ENCODE assay signal across 1 cellular context in the genomic region with DNA sequence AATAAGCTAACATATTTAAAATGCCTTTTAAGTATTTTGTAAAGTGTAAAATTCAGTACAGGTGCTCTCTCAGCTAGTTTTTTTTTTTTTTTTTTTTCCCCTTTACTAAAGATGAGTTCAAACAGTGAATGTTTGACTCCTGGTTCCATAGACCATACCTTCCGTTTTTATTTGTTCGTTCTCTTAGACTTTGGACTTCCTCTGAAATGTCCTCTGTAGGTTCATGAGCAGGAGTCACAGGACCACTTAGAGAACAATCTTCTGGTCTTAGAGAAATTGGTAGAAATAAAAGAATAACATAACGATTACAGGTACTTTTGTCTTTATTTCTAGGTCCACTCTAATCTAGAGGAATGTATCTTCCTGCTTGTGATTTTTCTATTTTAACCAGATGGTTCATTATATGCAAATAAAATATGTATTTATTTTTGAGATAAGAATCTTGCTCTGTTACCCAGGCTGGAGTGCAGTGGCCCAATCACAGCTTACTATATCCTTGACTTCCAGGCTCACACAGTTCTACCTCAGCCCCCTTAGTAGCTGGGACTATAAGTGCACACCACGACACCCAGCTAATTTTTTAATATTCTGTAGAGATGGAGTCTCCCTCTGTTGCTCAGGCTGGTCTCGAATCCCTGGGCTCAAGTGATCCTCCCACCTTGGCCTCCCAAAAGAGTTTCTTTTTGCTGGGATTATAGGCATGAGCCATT.
A peak's percentile ranks its signal among the peaks of the same experiment; 100 is the strongest.
TF ChIP-seq lines count a peak whose summit lies in the region.

No MANE protein-coding gene starts in this region.

TF ChIP-seq in HepG2, 621 proteins besides CTCF, POLR2A, EP300 and RAD21 (continued from another document and continues in another):
- TF ChIP-seq, protein P1, sequence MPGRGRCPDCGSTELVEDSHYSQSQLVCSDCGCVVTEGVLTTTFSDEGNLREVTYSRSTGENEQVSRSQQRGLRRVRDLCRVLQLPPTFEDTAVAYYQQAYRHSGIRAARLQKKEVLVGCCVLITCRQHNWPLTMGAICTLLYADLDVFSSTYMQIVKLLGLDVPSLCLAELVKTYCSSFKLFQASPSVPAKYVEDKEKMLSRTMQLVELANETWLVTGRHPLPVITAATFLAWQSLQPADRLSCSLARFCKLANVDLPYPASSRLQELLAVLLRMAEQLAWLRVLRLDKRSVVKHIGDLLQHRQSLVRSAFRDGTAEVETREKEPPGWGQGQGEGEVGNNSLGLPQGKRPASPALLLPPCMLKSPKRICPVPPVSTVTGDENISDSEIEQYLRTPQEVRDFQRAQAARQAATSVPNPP (CRISPR knock-in tag; IDR thresholded peaks at IDR 0.05): no peak
- TF ChIP-seq SAP130 (CRISPR knock-in tag; IDR thresholded peaks at IDR 0.05; ENCODE audit: low read depth): peak; percentile 51
- TF ChIP-seq TEAD3 (CRISPR knock-in tag; optimal IDR thresholded peaks at IDR 0.05; ENCODE audit: borderline replicate concordance): peak; percentile 30
- no peak for TF ChIP-seq SRSF1 (optimal IDR thresholded peaks at IDR 0.05; ENCODE audit: low read depth, low read length)
- no peak for TF ChIP-seq ZZZ3 (CRISPR knock-in tag; IDR thresholded peaks at IDR 0.05; ENCODE audit: borderline replicate concordance)
- no peak for TF ChIP-seq RBAK (CRISPR knock-in tag; IDR thresholded peaks at IDR 0.05)
- TF ChIP-seq ZBTB3 (CRISPR knock-in tag; IDR thresholded peaks at IDR 0.05; ENCODE audit: borderline replicate concordance, low read depth): no peak
- no peak for TF ChIP-seq ZNF598 (CRISPR knock-in tag; IDR thresholded peaks at IDR 0.05; ENCODE audit: borderline replicate concordance)
- TF ChIP-seq RELA (CRISPR knock-in tag; IDR thresholded peaks at IDR 0.05): no peak
- TF ChIP-seq, protein P2, sequence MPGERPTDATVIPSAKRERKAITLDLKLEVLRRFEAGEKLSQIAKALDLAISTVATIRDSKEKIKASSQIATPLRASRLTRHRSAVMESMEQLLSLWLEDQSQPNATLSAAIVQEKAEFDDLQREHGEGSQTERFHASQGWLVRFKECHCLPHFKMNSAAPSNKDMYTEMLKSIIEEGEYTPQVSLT (CRISPR knock-in tag; IDR thresholded peaks at IDR 0.05; ENCODE audit: borderline replicate concordance, low read depth): no peak
- peak; percentile 58; the same call in 1 of the 2 replicates for TF ChIP-seq RXRB (CRISPR knock-in tag; IDR thresholded peaks at IDR 0.05; ENCODE audit: borderline replicate concordance)
- no peak for TF ChIP-seq PHF5A (CRISPR knock-in tag; IDR thresholded peaks at IDR 0.05; ENCODE audit: low read depth, unreplicated experiment)
- no peak for TF ChIP-seq ZFY (CRISPR knock-in tag; IDR thresholded peaks at IDR 0.05)
- TF ChIP-seq ZMAT3 (CRISPR knock-in tag; conservative IDR thresholded peaks at IDR 0.05): no peak
- TF ChIP-seq, protein P3, sequence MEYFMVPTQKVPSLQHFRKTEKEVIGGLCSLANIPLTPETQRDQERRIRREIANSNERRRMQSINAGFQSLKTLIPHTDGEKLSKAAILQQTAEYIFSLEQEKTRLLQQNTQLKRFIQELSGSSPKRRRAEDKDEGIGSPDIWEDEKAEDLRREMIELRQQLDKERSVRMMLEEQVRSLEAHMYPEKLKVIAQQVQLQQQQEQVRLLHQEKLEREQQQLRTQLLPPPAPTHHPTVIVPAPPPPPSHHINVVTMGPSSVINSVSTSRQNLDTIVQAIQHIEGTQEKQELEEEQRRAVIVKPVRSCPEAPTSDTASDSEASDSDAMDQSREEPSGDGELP (IDR thresholded peaks at IDR 0.05; ENCODE audit: borderline replicate concordance, low read depth): no peak
- peak; percentile 58; the same call in 1 of the 2 replicates for TF ChIP-seq ELF3 (CRISPR knock-in tag; IDR thresholded peaks at IDR 0.05)
- TF ChIP-seq, protein P4, sequence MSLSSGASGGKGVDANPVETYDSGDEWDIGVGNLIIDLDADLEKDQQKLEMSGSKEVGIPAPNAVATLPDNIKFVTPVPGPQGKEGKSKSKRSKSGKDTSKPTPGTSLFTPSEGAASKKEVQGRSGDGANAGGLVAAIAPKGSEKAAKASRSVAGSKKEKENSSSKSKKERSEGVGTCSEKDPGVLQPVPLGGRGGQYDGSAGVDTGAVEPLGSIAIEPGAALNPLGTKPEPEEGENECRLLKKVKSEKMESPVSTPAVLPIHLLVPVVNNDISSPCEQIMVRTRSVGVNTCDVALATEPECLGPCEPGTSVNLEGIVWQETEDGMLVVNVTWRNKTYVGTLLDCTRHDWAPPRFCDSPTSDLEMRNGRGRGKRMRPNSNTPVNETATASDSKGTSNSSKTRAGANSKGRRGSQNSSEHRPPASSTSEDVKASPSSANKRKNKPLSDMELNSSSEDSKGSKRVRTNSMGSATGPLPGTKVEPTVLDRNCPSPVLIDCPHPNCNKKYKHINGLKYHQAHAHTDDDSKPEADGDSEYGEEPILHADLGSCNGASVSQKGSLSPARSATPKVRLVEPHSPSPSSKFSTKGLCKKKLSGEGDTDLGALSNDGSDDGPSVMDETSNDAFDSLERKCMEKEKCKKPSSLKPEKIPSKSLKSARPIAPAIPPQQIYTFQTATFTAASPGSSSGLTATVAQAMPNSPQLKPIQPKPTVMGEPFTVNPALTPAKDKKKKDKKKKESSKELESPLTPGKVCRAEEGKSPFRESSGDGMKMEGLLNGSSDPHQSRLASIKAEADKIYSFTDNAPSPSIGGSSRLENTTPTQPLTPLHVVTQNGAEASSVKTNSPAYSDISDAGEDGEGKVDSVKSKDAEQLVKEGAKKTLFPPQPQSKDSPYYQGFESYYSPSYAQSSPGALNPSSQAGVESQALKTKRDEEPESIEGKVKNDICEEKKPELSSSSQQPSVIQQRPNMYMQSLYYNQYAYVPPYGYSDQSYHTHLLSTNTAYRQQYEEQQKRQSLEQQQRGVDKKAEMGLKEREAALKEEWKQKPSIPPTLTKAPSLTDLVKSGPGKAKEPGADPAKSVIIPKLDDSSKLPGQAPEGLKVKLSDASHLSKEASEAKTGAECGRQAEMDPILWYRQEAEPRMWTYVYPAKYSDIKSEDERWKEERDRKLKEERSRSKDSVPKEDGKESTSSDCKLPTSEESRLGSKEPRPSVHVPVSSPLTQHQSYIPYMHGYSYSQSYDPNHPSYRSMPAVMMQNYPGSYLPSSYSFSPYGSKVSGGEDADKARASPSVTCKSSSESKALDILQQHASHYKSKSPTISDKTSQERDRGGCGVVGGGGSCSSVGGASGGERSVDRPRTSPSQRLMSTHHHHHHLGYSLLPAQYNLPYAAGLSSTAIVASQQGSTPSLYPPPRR (CRISPR knock-in tag; IDR thresholded peaks at IDR 0.05; ENCODE audit: borderline replicate concordance): no peak
- TF ChIP-seq CEBPG (CRISPR knock-in tag; IDR thresholded peaks at IDR 0.05): no peak
- TF ChIP-seq ESRRA (CRISPR knock-in tag; IDR thresholded peaks at IDR 0.05; ENCODE audit: low read depth): peak; percentile 72; the same call in 1 of the 2 replicates
- TF ChIP-seq HOXA9 (CRISPR knock-in tag; IDR thresholded peaks at IDR 0.05; ENCODE audit: borderline replicate concordance): no peak
- no peak for TF ChIP-seq ZNF841 (CRISPR knock-in tag; IDR thresholded peaks at IDR 0.05; ENCODE audit: borderline replicate concordance)
- TF ChIP-seq ZSCAN20 (CRISPR knock-in tag; IDR thresholded peaks at IDR 0.05; ENCODE audit: borderline replicate concordance): no peak
- TF ChIP-seq SUZ12 (IDR thresholded peaks at IDR 0.05; ENCODE audit: low read depth, low read length): no peak
- TF ChIP-seq IRX3 (CRISPR knock-in tag; IDR thresholded peaks at IDR 0.05; ENCODE audit: borderline replicate concordance, low read depth): no peak
- TF ChIP-seq FOXM1 (CRISPR knock-in tag; IDR thresholded peaks at IDR 0.05): no peak
- TF ChIP-seq GTF3A (CRISPR knock-in tag; conservative IDR thresholded peaks at IDR 0.05): no peak
- TF ChIP-seq, protein P5, sequence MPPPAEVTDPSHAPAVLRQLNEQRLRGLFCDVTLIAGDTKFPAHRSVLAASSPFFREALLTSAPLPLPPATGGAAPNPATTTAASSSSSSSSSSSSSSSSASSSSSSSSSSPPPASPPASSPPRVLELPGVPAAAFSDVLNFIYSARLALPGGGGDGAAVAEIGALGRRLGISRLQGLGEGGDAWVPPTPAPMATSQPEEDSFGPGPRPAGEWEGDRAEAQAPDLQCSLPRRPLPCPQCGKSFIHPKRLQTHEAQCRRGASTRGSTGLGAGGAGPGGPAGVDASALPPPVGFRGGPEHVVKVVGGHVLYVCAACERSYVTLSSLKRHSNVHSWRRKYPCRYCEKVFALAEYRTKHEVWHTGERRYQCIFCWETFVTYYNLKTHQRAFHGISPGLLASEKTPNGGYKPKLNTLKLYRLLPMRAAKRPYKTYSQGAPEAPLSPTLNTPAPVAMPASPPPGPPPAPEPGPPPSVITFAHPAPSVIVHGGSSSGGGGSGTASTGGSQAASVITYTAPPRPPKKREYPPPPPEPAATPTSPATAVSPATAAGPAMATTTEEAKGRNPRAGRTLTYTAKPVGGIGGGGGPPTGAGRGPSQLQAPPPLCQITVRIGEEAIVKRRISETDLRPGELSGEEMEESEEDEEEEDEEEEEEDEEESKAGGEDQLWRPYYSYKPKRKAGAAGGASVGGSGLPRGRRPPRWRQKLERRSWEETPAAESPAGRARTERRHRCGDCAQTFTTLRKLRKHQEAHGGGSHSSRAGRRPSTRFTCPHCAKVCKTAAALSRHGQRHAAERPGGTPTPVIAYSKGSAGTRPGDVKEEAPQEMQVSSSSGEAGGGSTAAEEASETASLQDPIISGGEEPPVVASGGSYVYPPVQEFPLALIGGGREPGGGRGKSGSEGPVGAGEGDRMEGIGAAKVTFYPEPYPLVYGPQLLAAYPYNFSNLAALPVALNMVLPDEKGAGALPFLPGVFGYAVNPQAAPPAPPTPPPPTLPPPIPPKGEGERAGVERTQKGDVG (CRISPR knock-in tag; IDR thresholded peaks at IDR 0.05; ENCODE audit: borderline replicate concordance): no peak
- TF ChIP-seq, protein P6, sequence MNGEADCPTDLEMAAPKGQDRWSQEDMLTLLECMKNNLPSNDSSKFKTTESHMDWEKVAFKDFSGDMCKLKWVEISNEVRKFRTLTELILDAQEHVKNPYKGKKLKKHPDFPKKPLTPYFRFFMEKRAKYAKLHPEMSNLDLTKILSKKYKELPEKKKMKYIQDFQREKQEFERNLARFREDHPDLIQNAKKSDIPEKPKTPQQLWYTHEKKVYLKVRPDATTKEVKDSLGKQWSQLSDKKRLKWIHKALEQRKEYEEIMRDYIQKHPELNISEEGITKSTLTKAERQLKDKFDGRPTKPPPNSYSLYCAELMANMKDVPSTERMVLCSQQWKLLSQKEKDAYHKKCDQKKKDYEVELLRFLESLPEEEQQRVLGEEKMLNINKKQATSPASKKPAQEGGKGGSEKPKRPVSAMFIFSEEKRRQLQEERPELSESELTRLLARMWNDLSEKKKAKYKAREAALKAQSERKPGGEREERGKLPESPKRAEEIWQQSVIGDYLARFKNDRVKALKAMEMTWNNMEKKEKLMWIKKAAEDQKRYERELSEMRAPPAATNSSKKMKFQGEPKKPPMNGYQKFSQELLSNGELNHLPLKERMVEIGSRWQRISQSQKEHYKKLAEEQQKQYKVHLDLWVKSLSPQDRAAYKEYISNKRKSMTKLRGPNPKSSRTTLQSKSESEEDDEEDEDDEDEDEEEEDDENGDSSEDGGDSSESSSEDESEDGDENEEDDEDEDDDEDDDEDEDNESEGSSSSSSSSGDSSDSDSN (CRISPR knock-in tag; IDR thresholded peaks at IDR 0.05): no peak
- no peak for TF ChIP-seq ZFP1 (CRISPR knock-in tag; IDR thresholded peaks at IDR 0.05)
- TF ChIP-seq, protein P7, sequence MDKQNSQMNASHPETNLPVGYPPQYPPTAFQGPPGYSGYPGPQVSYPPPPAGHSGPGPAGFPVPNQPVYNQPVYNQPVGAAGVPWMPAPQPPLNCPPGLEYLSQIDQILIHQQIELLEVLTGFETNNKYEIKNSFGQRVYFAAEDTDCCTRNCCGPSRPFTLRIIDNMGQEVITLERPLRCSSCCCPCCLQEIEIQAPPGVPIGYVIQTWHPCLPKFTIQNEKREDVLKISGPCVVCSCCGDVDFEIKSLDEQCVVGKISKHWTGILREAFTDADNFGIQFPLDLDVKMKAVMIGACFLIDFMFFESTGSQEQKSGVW (CRISPR knock-in tag; IDR thresholded peaks at IDR 0.05; ENCODE audit: borderline replicate concordance): no peak
- TF ChIP-seq FOSL1 (CRISPR knock-in tag; IDR thresholded peaks at IDR 0.05; ENCODE audit: borderline replicate concordance): no peak
- no peak for TF ChIP-seq MTA3 (CRISPR knock-in tag; IDR thresholded peaks at IDR 0.05)
- TF ChIP-seq ZNF775 (CRISPR knock-in tag; IDR thresholded peaks at IDR 0.05; ENCODE audit: borderline replicate concordance): no peak
- no peak for TF ChIP-seq SPEN (CRISPR knock-in tag; IDR thresholded peaks at IDR 0.05; ENCODE audit: low read depth)
- TF ChIP-seq, protein P8, sequence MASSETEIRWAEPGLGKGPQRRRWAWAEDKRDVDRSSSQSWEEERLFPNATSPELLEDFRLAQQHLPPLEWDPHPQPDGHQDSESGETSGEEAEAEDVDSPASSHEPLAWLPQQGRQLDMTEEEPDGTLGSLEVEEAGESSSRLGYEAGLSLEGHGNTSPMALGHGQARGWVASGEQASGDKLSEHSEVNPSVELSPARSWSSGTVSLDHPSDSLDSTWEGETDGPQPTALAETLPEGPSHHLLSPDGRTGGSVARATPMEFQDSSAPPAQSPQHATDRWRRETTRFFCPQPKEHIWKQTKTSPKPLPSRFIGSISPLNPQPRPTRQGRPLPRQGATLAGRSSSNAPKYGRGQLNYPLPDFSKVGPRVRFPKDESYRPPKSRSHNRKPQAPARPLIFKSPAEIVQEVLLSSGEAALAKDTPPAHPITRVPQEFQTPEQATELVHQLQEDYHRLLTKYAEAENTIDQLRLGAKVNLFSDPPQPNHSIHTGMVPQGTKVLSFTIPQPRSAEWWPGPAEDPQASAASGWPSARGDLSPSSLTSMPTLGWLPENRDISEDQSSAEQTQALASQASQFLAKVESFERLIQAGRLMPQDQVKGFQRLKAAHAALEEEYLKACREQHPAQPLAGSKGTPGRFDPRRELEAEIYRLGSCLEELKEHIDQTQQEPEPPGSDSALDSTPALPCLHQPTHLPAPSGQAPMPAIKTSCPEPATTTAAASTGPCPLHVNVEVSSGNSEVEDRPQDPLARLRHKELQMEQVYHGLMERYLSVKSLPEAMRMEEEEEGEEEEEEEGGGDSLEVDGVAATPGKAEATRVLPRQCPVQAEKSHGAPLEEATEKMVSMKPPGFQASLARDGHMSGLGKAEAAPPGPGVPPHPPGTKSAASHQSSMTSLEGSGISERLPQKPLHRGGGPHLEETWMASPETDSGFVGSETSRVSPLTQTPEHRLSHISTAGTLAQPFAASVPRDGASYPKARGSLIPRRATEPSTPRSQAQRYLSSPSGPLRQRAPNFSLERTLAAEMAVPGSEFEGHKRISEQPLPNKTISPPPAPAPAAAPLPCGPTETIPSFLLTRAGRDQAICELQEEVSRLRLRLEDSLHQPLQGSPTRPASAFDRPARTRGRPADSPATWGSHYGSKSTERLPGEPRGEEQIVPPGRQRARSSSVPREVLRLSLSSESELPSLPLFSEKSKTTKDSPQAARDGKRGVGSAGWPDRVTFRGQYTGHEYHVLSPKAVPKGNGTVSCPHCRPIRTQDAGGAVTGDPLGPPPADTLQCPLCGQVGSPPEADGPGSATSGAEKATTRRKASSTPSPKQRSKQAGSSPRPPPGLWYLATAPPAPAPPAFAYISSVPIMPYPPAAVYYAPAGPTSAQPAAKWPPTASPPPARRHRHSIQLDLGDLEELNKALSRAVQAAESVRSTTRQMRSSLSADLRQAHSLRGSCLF (CRISPR knock-in tag; IDR thresholded peaks at IDR 0.05; ENCODE audit: borderline replicate concordance): no peak
- TF ChIP-seq SIN3A (IDR thresholded peaks at IDR 0.05; ENCODE audit: borderline replicate concordance, low read depth, low read length): no peak
